Comparison of ENCODE assay signal across 8 cellular contexts in the genomic region with DNA sequence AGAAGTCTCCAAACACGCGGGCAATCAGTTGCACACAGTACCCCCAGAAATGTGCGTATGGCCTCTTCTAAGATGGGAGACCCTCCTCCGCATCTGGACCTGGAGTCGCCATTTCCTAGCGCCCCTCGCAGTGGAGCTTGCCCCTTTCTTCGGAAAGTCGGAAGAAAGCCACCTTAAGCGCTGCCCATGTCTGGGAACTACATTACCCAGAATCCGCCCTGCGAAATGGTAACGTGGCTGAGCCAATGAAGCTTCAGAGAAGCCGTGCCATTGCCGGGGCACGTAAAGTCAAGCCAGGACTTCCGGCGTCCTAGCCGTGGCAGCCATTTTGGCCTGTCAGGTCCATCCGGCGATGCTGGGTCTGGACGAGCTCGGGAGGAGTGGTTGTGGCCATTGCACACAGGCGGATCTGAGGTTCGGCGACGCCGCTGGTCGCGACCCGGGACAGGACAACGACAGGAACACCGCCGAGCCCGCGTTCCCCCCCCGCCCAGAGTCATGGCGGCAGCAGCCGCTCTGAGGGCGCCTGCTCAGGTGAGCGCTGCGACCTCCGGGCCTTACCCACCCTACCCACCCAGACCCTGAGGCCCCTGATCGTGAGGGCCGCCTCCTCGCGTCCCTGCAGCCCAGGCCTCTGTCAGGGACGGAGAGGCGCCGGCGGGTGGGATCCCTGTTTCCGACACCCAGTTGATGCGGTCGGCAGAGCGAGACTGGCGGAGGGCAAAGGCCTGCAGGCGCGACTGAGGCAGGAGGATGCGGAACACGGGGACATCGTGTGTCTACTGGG.
DNase-seq lines count a peak whose midpoint lies in the region; ATAC-seq, FAIRE-seq and TF ChIP-seq lines count a peak whose summit lies in the region.

Gene ZNF586 (plus strand): TSS at position 332 of the 787 bp plus-strand sequence. CDS start 167 bp downstream, at position 499.

- peak; percentile 77 for TF ChIP-seq POLR2A in GM18526 (IDR thresholded peaks at IDR 0.05; ENCODE audit: extremely low read depth, insufficient read length)

- peak; percentile 92 for FAIRE-seq in A204.1 (lab: Jason Lieb, UNC)
- peak; percentile 71 for FAIRE-seq in islet of Langerhans (lab: Jason Lieb, UNC)

- H3K9me3 Mint-ChIP-seq in central memory CD8-positive, alpha-beta T cell = peaks cover 22% of the 10 kb centered on the region

- H3K36me3 Mint-ChIP-seq in central memory CD8-positive, alpha-beta T cell (ENCODE audit: insufficient read depth) = peaks cover 26% of the 10 kb centered on the region

- ATAC-seq in HG03066 (IDR thresholded peaks at IDR 0.05; ENCODE audit: low read depth, unreplicated experiment) = peak; percentile 98
- ATAC-seq in central memory CD8-positive, alpha-beta T cell (replicated peaks; ENCODE audit: extremely low read depth, poor library complexity, severe bottlenecking) = peak; percentile 100

- H3K4me3 Mint-ChIP-seq in central memory CD8-positive, alpha-beta T cell = peak within 1 kb of the TSS; percentile 85

- H3K27me3 Mint-ChIP-seq in central memory CD8-positive, alpha-beta T cell = no peaks in the 10 kb centered on the region

- H3K27ac Mint-ChIP-seq in central memory CD8-positive, alpha-beta T cell (ENCODE audit: low read depth) = peak within 1 kb of the TSS; percentile 91

- DNase-seq in NCI-H226 = peak; percentile 96
- DNase-seq in activated CD4-positive, CD25-positive, alpha-beta regulatory T cell treated with anti-CD3 and anti-CD28 coated beads, Interleukin-2, amount 50 U/mL, for 16 hours (ENCODE audit: low read depth, low spot score) = peak; percentile 79
- DNase-seq in central memory CD8-positive, alpha-beta T cell (ENCODE audit: low spot score in 2 of 2) = peak; percentile 70 to 74
- peak; percentile 71 to 82 (median 80) for DNase-seq in stimulated activated CD4-positive, alpha-beta T cell treated with anti-CD3 and anti-CD28 coated beads, Interleukin-12 subunit alpha, Interleukin-12 subunit beta, amount 100 ng/mL, for 48 hours (ENCODE audit: low read depth in 2 of 3, low spot score in 1 of 3)

- H3K4me1 Mint-ChIP-seq in central memory CD8-positive, alpha-beta T cell = peaks cover 28% of the 10 kb centered on the region

Comparison
In these comparisons a context has a peak if more than half of its experiments do, and no peak if none do; other contexts are left out.
1. Peak in every context shown above with its lines: DNase-seq and ATAC-seq.